In genomic region chr13:38283346-38283745, GRCh38 we compare ENCODE assay signal across 22 cellular contexts.
"Had no signal": no experiment of that assay in that cellular context is flagged by ENCODE, and none has a peak within 500 bp of the region (broad histone marks: within the 10 kb centered on the region; RNA-seq: fewer than 3 reads in every experiment).

No MANE protein-coding gene starts in this region.

- ATAC-seq: activated naive CD4-positive, alpha-beta T cell treated with anti-CD3 and anti-CD28 coated beads, Interleukin-2, amount 50 U/mL, for 72 hours; left lung; naive thymus-derived CD8-positive, alpha-beta T cell; stimulated activated naive B cell treated with anti-CD40 and anti-IgM and Interleukin-4, amounts not matched to agents 10 μg/mL and 1 μg/mL and 100 μg/mL, for 72 hours had no signal

- H3K9me3 ChIP-seq: adrenal gland had no signal

- H3K36me3 ChIP-seq: adrenal gland, breast epithelium, left lung, neural progenitor cell, uterus had no signal

- FAIRE-seq: endometrium, frontal cortex had no signal

- H3K9ac ChIP-seq: neural progenitor cell had no signal

- H2AFZ ChIP-seq: neural progenitor cell had no signal

- H3K27ac Mint-ChIP-seq: activated naive CD4-positive, alpha-beta T cell treated with anti-CD3 and anti-CD28 coated beads, Interleukin-2, amount 50 U/mL, for 72 hours; mesothelial cell of epicardium; naive thymus-derived CD8-positive, alpha-beta T cell; neural progenitor cell; stimulated activated naive B cell treated with anti-CD40 and anti-IgM and Interleukin-4, amounts not matched to agents 10 μg/mL and 1 μg/mL and 100 μg/mL, for 72 hours had no signal

- H3K27ac ChIP-seq: adrenal gland, breast epithelium, coronary artery, left lung, neural progenitor cell, uterus had no signal

- H3K4me1 ChIP-seq: adrenal gland, breast epithelium, left lung, neural progenitor cell, uterus had no signal

- H3K4me1 Mint-ChIP-seq: mesothelial cell of epicardium; naive thymus-derived CD8-positive, alpha-beta T cell; neural progenitor cell; stimulated activated naive B cell treated with anti-CD40 and anti-IgM and Interleukin-4, amounts not matched to agents 10 μg/mL and 1 μg/mL and 100 μg/mL, for 72 hours had no signal

- H3K27me3 Mint-ChIP-seq: stimulated activated naive B cell treated with anti-CD40 and anti-IgM and Interleukin-4, amounts not matched to agents 10 μg/mL and 1 μg/mL and 100 μg/mL, for 72 hours had no signal

- H3K4me3 ChIP-seq: adrenal gland, breast epithelium, coronary artery, left lung, lung, neural progenitor cell, uterus had no signal

- H3K4me3 Mint-ChIP-seq: mesothelial cell of epicardium; naive thymus-derived CD8-positive, alpha-beta T cell; neural progenitor cell; stimulated activated naive B cell treated with anti-CD40 and anti-IgM and Interleukin-4, amounts not matched to agents 10 μg/mL and 1 μg/mL and 100 μg/mL, for 72 hours had no signal

- H3K4me2 ChIP-seq: neural progenitor cell had no signal

- H3K36me3 Mint-ChIP-seq: neural progenitor cell; stimulated activated naive B cell treated with anti-CD40 and anti-IgM and Interleukin-4, amounts not matched to agents 10 μg/mL and 1 μg/mL and 100 μg/mL, for 72 hours had no signal

- H3K27me3 ChIP-seq: adrenal gland, breast epithelium, left lung, neural progenitor cell, uterus had no signal

- DNase-seq: activated gamma-delta T cell treated with Interleukin-2 at 50 U/mL for 16 hours; activated T-cell treated with anti-CD3 and anti-CD28 coated beads, Interleukin-2, amount 50 U/mL, for 1 hour; adrenal gland; glutamatergic neuron; hippocampal formation; kidney glomerular epithelial cell; left lung; naive thymus-derived CD8-positive, alpha-beta T cell; retina; stimulated activated CD4-positive, alpha-beta T cell treated with anti-CD3 and anti-CD28 coated beads, Interleukin-2, amount 100 ng/mL, for 48 hours; stimulated activated CD8-positive, alpha-beta memory T cell treated with anti-CD3 and anti-CD28 coated beads, Interleukin-4, amount 100 ng/mL, for 48 hours; stimulated activated naive B cell treated with anti-CD40 and anti-IgM and Interleukin-4, amounts not matched to agents 10 μg/mL and 1 μg/mL and 100 μg/mL, for 72 hours; trophoblast cell; uterus had no signal
